12 cellular contexts compared by ENCODE assay signal in the genomic region with DNA sequence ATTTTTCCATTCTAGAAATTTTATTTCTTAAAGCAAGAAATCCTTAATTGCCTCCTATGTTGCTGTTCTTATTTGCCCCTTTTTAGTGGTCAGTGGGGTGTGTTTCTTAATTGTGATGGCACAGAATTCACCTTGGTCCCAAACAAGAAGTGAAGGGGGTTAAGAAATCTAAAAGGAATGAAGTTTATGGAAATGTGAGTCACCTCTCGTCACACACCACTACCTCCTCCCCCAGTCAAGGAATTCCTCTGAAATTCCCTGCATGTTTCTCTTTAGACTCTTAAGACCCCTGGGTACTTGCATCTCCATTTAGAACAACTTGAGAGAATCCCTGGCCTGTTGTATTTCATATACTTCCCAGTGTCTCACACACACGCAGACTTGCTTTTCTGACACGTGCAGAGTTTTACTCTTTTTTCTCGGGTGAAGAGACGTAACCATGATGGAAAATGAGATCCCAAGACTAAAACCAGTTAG.
DNase-seq lines count a peak whose midpoint lies in the region; ATAC-seq and TF ChIP-seq lines count a peak whose summit lies in the region.
"Had no signal": no experiment of that assay in that cellular context is flagged by ENCODE, and none has a peak within 500 bp of the region (broad histone marks: within the 10 kb centered on the region; RNA-seq: fewer than 3 reads in every experiment).

No MANE protein-coding gene starts in this region.

- H3K36me3 Mint-ChIP-seq in T-cell: peaks cover 14% of the 10 kb centered on the region

- H3K4me3 ChIP-seq in BJ (ENCODE audit: low read depth, low read length) (no peak overlapping the region), HUES6 (ENCODE audit: low read depth, low read length) (no peak overlapping the region; the same call in 1 of the 2 replicates), brain microvascular endothelial cell (ENCODE audit: low read depth, low read length) (no peak overlapping the region)
- H3K4me3 ChIP-seq: psoas muscle had no signal

- H3K27ac ChIP-seq in HUES6 (ENCODE audit: low read depth, low read length) (peak overlapping the region; percentile 75), brain microvascular endothelial cell (peak overlapping the region; percentile 77)
- H3K27ac ChIP-seq: psoas muscle had no signal

- DNase-seq in BJ (ENCODE audit: low read depth): peak; percentile 80
- DNase-seq in brain microvascular endothelial cell: peak; percentile 69
- peak; percentile 75 for DNase-seq in left kidney (ENCODE audit: low read depth, low spot score)
- no peak for DNase-seq in T-cell
- DNase-seq in ecto neural progenitor cell (ENCODE audit: low spot score): no peak
- DNase-seq: activated CD4-positive, CD25-positive, alpha-beta regulatory T cell treated with anti-CD3 and anti-CD28 coated beads, Interleukin-2, amount 50 U/mL, for 72 hours; DMS153; NCI-H82; psoas muscle had no signal

- in situ Hi-C loops in brain microvascular endothelial cell (cut with HindIII; ENCODE audit: low pct_ligation_motif_present, low sequenced_read_pairs): no loop called here

- ATAC-seq in T-cell (replicated peaks in 1 of 4) (no peak), HG03354 (IDR thresholded peaks at IDR 0.05; ENCODE audit: poor library complexity, severe bottlenecking, unreplicated experiment) (no peak), GM18907 (IDR thresholded peaks at IDR 0.05; ENCODE audit: unreplicated experiment) (no peak)
- ATAC-seq: psoas muscle had no signal

- no peaks in the 10 kb centered on the region for H3K27me3 ChIP-seq in BJ (ENCODE audit: control insufficient read depth, insufficient read depth, low read length)
- no peaks in the 10 kb centered on the region for H3K27me3 ChIP-seq in HUES6 (ENCODE audit: control insufficient read depth, insufficient read depth, low read length)
- H3K27me3 ChIP-seq in brain microvascular endothelial cell (replicated peaks): no peaks in the 10 kb centered on the region

- H3K27me3 Mint-ChIP-seq in T-cell: no peaks in the 10 kb centered on the region

- H3K9ac ChIP-seq in HUES6 (ENCODE audit: low read length): peak overlapping the region; percentile 65

- POLR2A ChIA-PET in BJ (lab: Charles Lee) (no interaction called here), T-cell (lab: Charles Lee) (no interaction called here)

- no peak overlapping the region for H3K4me3 Mint-ChIP-seq in T-cell

- H3K4me1 ChIP-seq in HUES6 (ENCODE audit: control insufficient read depth, insufficient read depth, low read length): peaks cover 32% of the 10 kb centered on the region
- H3K4me1 ChIP-seq: psoas muscle had no signal

- CTCF ChIA-PET in BJ (lab: Yijun Ruan, JAX): interaction anchor here (2.0 kb wide), 1 partner anchor 17 kb away, joined by 12 read pairs; no protein-coding TSS in a partner anchor
- CTCF ChIA-PET in T-cell (lab: Charles Lee): no interaction called here

- peak overlapping the region in 1 of 2 donors; percentile 63 for H3K27ac Mint-ChIP-seq in T-cell

- H3K9me3 Mint-ChIP-seq in T-cell: peaks cover 2 to 8% (median 4%) of the 10 kb centered on the region in 3 donors

- H3K4me1 Mint-ChIP-seq in T-cell: peaks cover 54 to 69% (median 58%) of the 10 kb centered on the region in 3 donors

- TF ChIP-seq CTCF in BJ (IDR thresholded peaks at IDR 0.05; ENCODE audit: insufficient read depth, low read depth, low read length): no peak
- no peak for TF ChIP-seq CTCF in brain microvascular endothelial cell (IDR thresholded peaks at IDR 0.05; ENCODE audit: low read depth, low read length, missing control alignments)

- peaks cover 16% of the 10 kb centered on the region; the same call in 1 of the 2 replicates for H3K9me3 ChIP-seq in HUES6 (ENCODE audit: control insufficient read depth, insufficient read depth, low read depth, low read length)

- H3K36me3 ChIP-seq in BJ (ENCODE audit: control insufficient read depth, insufficient read depth, low read length): no peaks in the 10 kb centered on the region
- H3K36me3 ChIP-seq in HUES6 (ENCODE audit: control insufficient read depth, insufficient read depth, low read length): no peaks in the 10 kb centered on the region
- no peaks in the 10 kb centered on the region for H3K36me3 ChIP-seq in brain microvascular endothelial cell (replicated peaks)

Comparison
In these comparisons a context has a peak if more than half of its experiments do, and no peak if none do; other contexts are left out.
1. DNase-seq: peak in BJ (single experiment), brain microvascular endothelial cell (single experiment) and left kidney (single experiment); none in T-cell (0 of 34) and ecto neural progenitor cell (single experiment).